13 cellular contexts compared by ENCODE assay signal in the genomic region with DNA sequence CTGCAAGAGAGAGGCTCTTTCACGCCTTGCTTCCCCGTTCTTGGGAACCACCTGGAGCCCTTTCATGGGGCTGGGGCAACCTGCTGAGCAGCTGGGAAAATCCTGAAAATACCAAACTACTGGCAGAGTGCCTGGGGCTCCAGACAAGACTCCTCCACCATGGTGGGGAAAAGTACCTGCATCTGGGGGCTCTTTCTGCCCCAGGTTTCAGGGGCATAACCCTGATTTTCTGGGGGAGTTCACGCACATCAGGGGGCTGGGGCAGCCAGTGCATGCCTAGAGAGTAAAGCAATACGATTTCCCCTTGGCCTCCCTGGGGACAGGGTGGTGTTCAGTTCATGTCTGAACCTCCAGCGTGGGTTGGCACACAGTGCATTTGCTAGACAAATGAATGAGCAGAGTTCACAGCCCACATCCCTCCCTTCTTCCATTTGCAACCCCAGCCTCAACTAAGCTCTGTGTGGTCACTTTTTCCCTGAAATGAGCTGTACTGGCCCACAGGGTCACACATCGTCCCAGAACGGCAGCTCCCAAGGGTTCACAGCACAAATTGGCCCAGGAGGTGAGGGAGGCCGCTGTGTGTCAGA. TPM values are rescaled to one million over a fixed set of nuclear protein-coding genes. Genes with fewer than 3 reads are reported as not detected.
DNase-seq lines count a peak whose midpoint lies in the region; ATAC-seq and FAIRE-seq lines count a peak whose summit lies in the region.
"Had no signal": no experiment of that assay in that cellular context is flagged by ENCODE, and none has a peak within 500 bp of the region (broad histone marks: within the 10 kb centered on the region; RNA-seq: fewer than 3 reads in every experiment).

No MANE protein-coding gene starts in this region.

- H2BK15ac ChIP-seq in neuronal stem cell (ENCODE audit: low read length): no peak overlapping the region

- DNase-seq in NCI-H2171 (lab: John Stamatoyannopoulos, UW): peak; percentile 68
- no peak for DNase-seq in neuronal stem cell (ENCODE audit: low spot score)
- no peak for DNase-seq in left lobe of liver (ENCODE audit: low spot score)
- no peak for DNase-seq in urothelium cell line (ENCODE audit: low spot score)
- no peak for DNase-seq in activated gamma-delta T cell treated with Interleukin-2 at 50 U/mL for 16 hours
- DNase-seq: EL, hypothalamus, NCI-H1436 had no signal

- ATAC-seq in GM19023 (IDR thresholded peaks at IDR 0.05; ENCODE audit: unreplicated experiment): peak; percentile 73
- peak; percentile 69 for ATAC-seq in HG02623 (IDR thresholded peaks at IDR 0.05; ENCODE audit: unreplicated experiment)
- ATAC-seq in left lobe of liver: no peak

- H3K4me1 ChIP-seq in neuronal stem cell (ENCODE audit: control insufficient read depth in 2 of 2, insufficient read depth in 1 of 2, low read depth in 1 of 2, low read length in 2 of 2): peaks cover 13 to 14% of the 10 kb centered on the region in 2 donors
- H3K4me1 ChIP-seq: breast epithelium had no signal

- H3K14ac ChIP-seq in neuronal stem cell (ENCODE audit: low read length): no peak overlapping the region

- H2BK5ac ChIP-seq in neuronal stem cell (ENCODE audit: low read length): no peak overlapping the region

- peak overlapping the region in 1 of 2 donors; percentile 48 for H3K4me3 ChIP-seq in neuronal stem cell (ENCODE audit: low read length in 2 of 2)
- H3K4me3 ChIP-seq: breast epithelium, HAP-1 had no signal

- H4K91ac ChIP-seq in neuronal stem cell (ENCODE audit: low read depth, low read length, poor library complexity): no peak overlapping the region

- peak overlapping the region; percentile 53 for H2BK12ac ChIP-seq in neuronal stem cell (ENCODE audit: low read length)

- peak overlapping the region; percentile 43 for H2AFZ ChIP-seq in neuronal stem cell (ENCODE audit: low read length)

- peak overlapping the region; percentile 24 for H2AK5ac ChIP-seq in neuronal stem cell (ENCODE audit: low read depth, low read length)

- no peak overlapping the region for H2BK120ac ChIP-seq in neuronal stem cell (ENCODE audit: low read depth, low read length)

- no peak for FAIRE-seq in urothelium cell line (lab: Jason Lieb, UNC)

- H3K4ac ChIP-seq in neuronal stem cell (ENCODE audit: low read length): no peak overlapping the region

- H3K79me1 ChIP-seq in neuronal stem cell (ENCODE audit: low read depth, low read length): no peaks in the 10 kb centered on the region

- H3K27me3 ChIP-seq in neuronal stem cell (ENCODE audit: control insufficient read depth in 3 of 3, insufficient read depth in 3 of 3, low read depth in 1 of 3, low read length in 3 of 3): peaks cover 0 to 5% (median 3%) of the 10 kb centered on the region in 3 experiments
- H3K27me3 ChIP-seq: breast epithelium had no signal

- H3K36me3 ChIP-seq in neuronal stem cell (replicated peaks in 1 of 2; ENCODE audit: control insufficient read depth in 2 of 2, insufficient read depth in 2 of 2, low read length in 2 of 2): no peaks in the 10 kb centered on the region
- H3K36me3 ChIP-seq: breast epithelium, HAP-1 had no signal

- no CpG with 5 or more reads among the region's 8 CpGs for WGBS in neuronal stem cell (ENCODE audit: extremely low coverage in 2 of 2, insufficient read length in 2 of 2, insufficient replicate concordance in 1 of 2), 2 donors

- no peaks in the 10 kb centered on the region for H3K9me3 ChIP-seq in neuronal stem cell (replicated peaks in 1 of 2; ENCODE audit: control insufficient read depth in 2 of 2, insufficient read depth in 1 of 2, low read depth in 1 of 2, low read length in 2 of 2)
- H3K9me3 ChIP-seq: breast epithelium, HAP-1 had no signal

- no peak overlapping the region for H3K9ac ChIP-seq in neuronal stem cell (ENCODE audit: low read depth, low read length, poor library complexity)

- peak overlapping the region; percentile 42 for H3K18ac ChIP-seq in neuronal stem cell (ENCODE audit: low read length)

- no peak overlapping the region for H4K8ac ChIP-seq in neuronal stem cell (ENCODE audit: low read depth, low read length)

- no peak overlapping the region for H3K27ac ChIP-seq in neuronal stem cell (replicated peaks; ENCODE audit: low read length)

- no peak overlapping the region for H3K23ac ChIP-seq in neuronal stem cell (ENCODE audit: low read depth, low read length, poor library complexity)

- H3K4me2 ChIP-seq in neuronal stem cell (ENCODE audit: insufficient read depth, low read length, poor library complexity, severe bottlenecking): no peak overlapping the region

RNA-seq across cellular contexts. Expression of a gene that starts 5.2 kb away (rescaled TPM):
- polyA plus RNA-seq in neuronal stem cell (2013, experiment 1 of 2): 23.5 TPM
- 23.9 TPM for polyA plus RNA-seq in neuronal stem cell (2013, experiment 2 of 2)
- 35.5 TPM for total RNA-seq in left lobe of liver

RNA-seq across cellular contexts. Expression of a gene that starts 55.3 kb away (rescaled TPM):
- polyA plus RNA-seq in neuronal stem cell (2013, experiment 1 of 2): not detected
- polyA plus RNA-seq in neuronal stem cell (2013, experiment 2 of 2): not detected
- 0.13 TPM for total RNA-seq in left lobe of liver
- total RNA-seq: natural killer cell treated with Interleukin-12 subunit alpha and Interleukin-12 subunit beta and Interleukin-15 and Interleukin-18, amount 100 ng/mL, for 72 hours had no signal
